Comparison of ENCODE assay signal across 1 cellular context in genomic region chr2:40451926-40452605, GRCh38.
TF ChIP-seq lines count a peak whose summit lies in the region.

TSS of gene SLC8A1 (minus strand) at chr2:40452090.

TF ChIP-seq in HepG2, 621 proteins besides CTCF, POLR2A, EP300 and RAD21 (continued from another document):
- TF ChIP-seq ZNF770 (CRISPR knock-in tag; IDR thresholded peaks at IDR 0.05), result peak; percentile 67
- no peak for TF ChIP-seq E2F2 (CRISPR knock-in tag; IDR thresholded peaks at IDR 0.05; ENCODE audit: borderline replicate concordance)
- no peak for TF ChIP-seq ZNF772 (CRISPR knock-in tag; IDR thresholded peaks at IDR 0.05)
- TF ChIP-seq ZNF761 (CRISPR knock-in tag; conservative IDR thresholded peaks at IDR 0.05), result no peak
- TF ChIP-seq ZKSCAN5 (CRISPR knock-in tag; IDR thresholded peaks at IDR 0.05), result no peak
